Comparison of ENCODE assay signal across 10 cellular contexts in genomic region chr17:1180434-1180742, GRCh38. TPM values are rescaled to one million over a fixed set of nuclear protein-coding genes. Genes with fewer than 3 reads are reported as not detected.
DNase-seq lines count a peak whose midpoint lies in the region; ATAC-seq, FAIRE-seq and TF ChIP-seq lines count a peak whose summit lies in the region.
"Had no signal": no experiment of that assay in that cellular context is flagged by ENCODE, and none has a peak within 500 bp of the region (broad histone marks: within the 10 kb centered on the region; RNA-seq: fewer than 3 reads in every experiment).

No MANE protein-coding gene starts in this region.

- ATAC-seq in left lung: no peak
- ATAC-seq in thoracic aorta (ENCODE audit: insufficient number of reproducible peaks, low FRiP score, low read depth): no peak

- TF ChIP-seq CTCF in ascending aorta (IDR thresholded peaks at IDR 0.05) (no peak), left lung (IDR thresholded peaks at IDR 0.05) (no peak), thoracic aorta (IDR thresholded peaks at IDR 0.05) (no peak)

- peak overlapping the region; percentile 78 to 79 for H3K27ac ChIP-seq in ascending aorta
- no peak overlapping the region for H3K27ac ChIP-seq in left lung
- H3K27ac ChIP-seq in thoracic aorta: peak overlapping the region; percentile 55 to 61

- no peaks in the 10 kb centered on the region for H3K9me3 ChIP-seq in ascending aorta
- no peaks in the 10 kb centered on the region for H3K9me3 ChIP-seq in left lung
- H3K9me3 ChIP-seq in thoracic aorta: no peaks in the 10 kb centered on the region

- DNase-seq in activated T-cell treated with anti-CD3 and anti-CD28 coated beads, Interleukin-2, amount 50 U/mL, for 24 hours: no peak
- DNase-seq in activated T-cell treated with anti-CD3 and anti-CD28 coated beads, Interleukin-2, amount 50 U/mL, for 48 hours: no peak
- DNase-seq in ascending aorta (ENCODE audit: low spot score in 2 of 2) (no peak), left lung (no peak), thoracic aorta (ENCODE audit: low spot score) (no peak), urothelium cell line (ENCODE audit: low spot score) (no peak), head of caudate nucleus (no peak)
- no peak for DNase-seq in stimulated activated CD4-positive, alpha-beta T cell treated with anti-CD3 and anti-CD28 coated beads, Interleukin-12 subunit alpha, Interleukin-12 subunit beta, amount 100 ng/mL, for 4 hours
- DNase-seq: AML-193 had no signal

- H3K4me1 Mint-ChIP-seq in activated T-cell treated with anti-CD3 and anti-CD28 coated beads, Interleukin-2, amount 50 U/mL, for 24 hours (ENCODE audit: low read depth): peaks cover 16% of the 10 kb centered on the region

- H3K36me3 ChIP-seq in ascending aorta (no peaks in the 10 kb centered on the region), left lung (no peaks in the 10 kb centered on the region), thoracic aorta (no peaks in the 10 kb centered on the region)

- no peaks in the 10 kb centered on the region for H3K27me3 Mint-ChIP-seq in activated T-cell treated with anti-CD3 and anti-CD28 coated beads, Interleukin-2, amount 50 U/mL, for 24 hours

- H3K36me3 Mint-ChIP-seq in activated T-cell treated with anti-CD3 and anti-CD28 coated beads, Interleukin-2, amount 50 U/mL, for 24 hours (ENCODE audit: low read depth): no peaks in the 10 kb centered on the region

- H3K9me3 Mint-ChIP-seq in activated T-cell treated with anti-CD3 and anti-CD28 coated beads, Interleukin-2, amount 50 U/mL, for 24 hours: no peaks in the 10 kb centered on the region

- H3K4me1 ChIP-seq in ascending aorta (peaks cover 3 to 18% of the 10 kb centered on the region in 2 donors), left lung (peaks cover 2 to 58% of the 10 kb centered on the region in 2 donors), thoracic aorta (ENCODE audit: control insufficient read depth in 1 of 2, low read depth in 2 of 2) (peaks cover 24 to 28% of the 10 kb centered on the region in 2 donors)

- H3K4me3 ChIP-seq in ascending aorta: peak overlapping the region; percentile 88 to 97
- H3K4me3 ChIP-seq in left lung: peak overlapping the region; percentile 51 to 77
- H3K4me3 ChIP-seq in thoracic aorta: peak overlapping the region; percentile 99

- peak overlapping the region; percentile 63 for H3K4me3 Mint-ChIP-seq in activated T-cell treated with anti-CD3 and anti-CD28 coated beads, Interleukin-2, amount 50 U/mL, for 24 hours

- H3K27ac Mint-ChIP-seq in activated T-cell treated with anti-CD3 and anti-CD28 coated beads, Interleukin-2, amount 50 U/mL, for 24 hours: no peak overlapping the region

- H3K27me3 ChIP-seq in ascending aorta: no peaks in the 10 kb centered on the region
- H3K27me3 ChIP-seq in left lung: peaks cover 0 to 32% of the 10 kb centered on the region in 2 donors
- no peaks in the 10 kb centered on the region for H3K27me3 ChIP-seq in thoracic aorta (replicated peaks; ENCODE audit: insufficient read depth)

- intact Hi-C loops in ascending aorta (cut with DNase I) (no loop called here), left lung (cut with DNase I) (no loop called here), head of caudate nucleus (cut with DNase I) (no loop called here)

- no peak for FAIRE-seq in urothelium cell line (lab: Jason Lieb, UNC)
- FAIRE-seq: HTR-8/SVneo had no signal

RNA-seq across cellular contexts. Expression of gene ABR, which starts 0.6 kb away (rescaled TPM):
- total RNA-seq in ascending aorta (184 TPM), left lung (100 to 1,000 TPM; 147 to 187 TPM), thoracic aorta (100 to 1,000 TPM; 159 to 200 TPM)

Comparison
In these comparisons a context has a peak if more than half of its experiments do, and no peak if none do; other contexts are left out.
1. H3K27ac ChIP-seq: peak in ascending aorta (2 of 2) and thoracic aorta (2 of 2); none in left lung (0 of 2).
2. Peak in every context shown above with its lines, with median percentiles within 50 percentile points of each other: H3K4me3 ChIP-seq.